Comparison of ENCODE assay signal across 16 cellular contexts in the genomic region with DNA sequence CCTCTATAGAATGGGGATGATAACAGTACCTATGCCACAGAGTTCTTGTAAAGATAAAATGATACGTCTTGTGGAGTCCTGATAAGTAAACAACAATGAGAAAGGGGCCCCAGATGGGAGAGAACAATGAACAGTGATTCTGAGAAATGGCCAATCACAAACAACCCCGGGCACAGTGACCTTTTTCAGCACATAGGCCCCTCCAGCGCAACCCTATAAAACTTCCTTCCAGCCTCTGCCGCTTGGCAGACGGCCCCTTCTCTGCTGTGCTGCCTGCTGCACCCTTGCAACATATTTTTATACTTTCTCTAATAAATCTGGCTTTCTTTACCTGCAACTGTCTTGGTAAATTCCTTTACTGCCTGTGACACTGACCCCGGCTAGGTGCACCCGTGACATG.
"Had no signal": no experiment of that assay in that cellular context is flagged by ENCODE, and none has a peak within 500 bp of the region (broad histone marks: within the 10 kb centered on the region; RNA-seq: fewer than 3 reads in every experiment).

No MANE protein-coding gene starts in this region.

- H3K4me3 Mint-ChIP-seq: activated naive CD8-positive, alpha-beta T cell; nephron; stimulated activated naive CD8-positive, alpha-beta T cell treated with anti-CD3 and anti-CD28 coated beads, Interleukin-15, Interleukin-2, amounts not matched to agents 100 ng/mL and 50 ng/mL, for 24 hours; type B pancreatic cell had no signal

- H3K4me3 ChIP-seq: body of pancreas, colonic mucosa, heart left ventricle, SJCRH30, testis had no signal

- H3K27me3 Mint-ChIP-seq: activated naive CD8-positive, alpha-beta T cell; stimulated activated naive CD8-positive, alpha-beta T cell treated with anti-CD3 and anti-CD28 coated beads, Interleukin-15, Interleukin-2, amounts not matched to agents 100 ng/mL and 50 ng/mL, for 24 hours; type B pancreatic cell had no signal

- H3K27me3 ChIP-seq: body of pancreas, colonic mucosa, heart left ventricle, SJCRH30, testis had no signal

- H3K4me1 ChIP-seq: colonic mucosa, SJCRH30, testis had no signal

- H3K27ac ChIP-seq: body of pancreas, colonic mucosa, heart left ventricle, SJCRH30, testis had no signal

- H3K27ac Mint-ChIP-seq: activated naive CD8-positive, alpha-beta T cell; nephron; stimulated activated naive CD8-positive, alpha-beta T cell treated with anti-CD3 and anti-CD28 coated beads, Interleukin-15, Interleukin-2, amounts not matched to agents 100 ng/mL and 50 ng/mL, for 24 hours; type B pancreatic cell had no signal

- H3K9me3 Mint-ChIP-seq: nephron; stimulated activated naive CD8-positive, alpha-beta T cell treated with anti-CD3 and anti-CD28 coated beads, Interleukin-15, Interleukin-2, amounts not matched to agents 100 ng/mL and 50 ng/mL, for 24 hours; type B pancreatic cell had no signal

- H3K36me3 ChIP-seq: colonic mucosa, heart left ventricle, SJCRH30 had no signal

- H3K9me3 ChIP-seq: body of pancreas, colonic mucosa, SJCRH30, testis had no signal

- H3K36me3 Mint-ChIP-seq: type B pancreatic cell had no signal

- DNase-seq: activated CD4-positive, CD25-positive, alpha-beta regulatory T cell treated with anti-CD3 and anti-CD28 coated beads, Interleukin-2, amount 50 U/mL, for 72 hours; activated gamma-delta T cell; body of pancreas; colonic mucosa; erythroblast; foreskin melanocyte; heart left ventricle; kidney glomerular epithelial cell; SJCRH30; stimulated activated CD4-positive, alpha-beta T cell treated with anti-CD3 and anti-CD28 coated beads, Interleukin-12 subunit alpha, Interleukin-12 subunit beta, amount 100 ng/mL, for 4 hours; stimulated activated CD4-positive, alpha-beta T cell treated with anti-CD3 and anti-CD28 coated beads, Interleukin-1b, Interleukin-23, amount 100 ng/mL, for 48 hours; testis had no signal

- ATAC-seq: body of pancreas, heart left ventricle had no signal
